ENCODE assay signal across 27 cellular contexts in the genomic region with DNA sequence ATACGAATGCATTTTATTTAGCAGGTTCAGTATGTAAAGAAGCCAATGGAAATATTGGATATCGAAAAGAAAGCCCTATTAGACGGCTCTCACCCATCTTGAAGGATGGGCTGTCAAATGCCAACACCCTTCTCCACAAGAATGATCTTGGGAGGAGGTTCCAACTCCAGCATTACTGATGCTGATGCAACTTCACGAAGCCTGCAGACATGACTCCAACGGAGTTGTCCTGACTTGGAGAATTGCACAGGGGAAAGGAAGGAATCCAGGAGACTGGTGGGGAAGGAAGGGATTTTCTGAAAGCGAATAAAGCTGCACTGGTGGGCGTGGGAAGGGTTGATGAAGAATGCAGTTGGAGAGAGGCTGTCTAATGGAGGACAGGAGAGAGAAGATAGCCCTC. TPM values are rescaled to one million over a fixed set of nuclear protein-coding genes. Genes with fewer than 3 reads are reported as not detected.
"Had no signal": no experiment of that assay in that cellular context is flagged by ENCODE, and none has a peak within 500 bp of the region (broad histone marks: within the 10 kb centered on the region; RNA-seq: fewer than 3 reads in every experiment).

No MANE protein-coding gene starts in this region.

- H3K27ac ChIP-seq: epithelial cell of prostate, gastroesophageal sphincter, heart left ventricle, hepatocyte, left lung, ovary, stomach, thyroid gland had no signal

- H3K9me3 ChIP-seq: gastroesophageal sphincter, heart left ventricle, left lung, ovary, stomach, thyroid gland had no signal

- H2AFZ ChIP-seq: hepatocyte had no signal

- H3K4me3 ChIP-seq: gastroesophageal sphincter, heart left ventricle, hepatocyte, left lung, ovary, smooth muscle cell, stomach, thyroid gland had no signal

- ATAC-seq: effector memory CD8-positive, alpha-beta T cell; esophagus mucosa; gastroesophageal sphincter; heart left ventricle; left cardiac atrium; left lung; naive thymus-derived CD4-positive, alpha-beta T cell; sciatic nerve had no signal

- H3K36me3 ChIP-seq: gastroesophageal sphincter, heart left ventricle, left lung, ovary, stomach, thyroid gland had no signal

- H3K27me3 ChIP-seq: ovary, thyroid gland had no signal

- H3K4me1 Mint-ChIP-seq: nephron had no signal

- H3K4me2 ChIP-seq: hepatocyte, smooth muscle cell had no signal

- H3K4me3 Mint-ChIP-seq: effector memory CD8-positive, alpha-beta T cell; naive thymus-derived CD4-positive, alpha-beta T cell; nephron had no signal

- H3K79me2 ChIP-seq: hepatocyte had no signal

- H3K9me3 Mint-ChIP-seq: effector memory CD8-positive, alpha-beta T cell; naive thymus-derived CD4-positive, alpha-beta T cell; nephron had no signal

- H3K4me1 ChIP-seq: heart left ventricle, left lung, stomach, thyroid gland had no signal

- H3K27ac Mint-ChIP-seq: effector memory CD8-positive, alpha-beta T cell; nephron had no signal

- DNase-seq: cortex of kidney; effector memory CD8-positive, alpha-beta T cell; foreskin fibroblast; heart left ventricle; left cardiac atrium; left lung; mesenchymal stem cell; midbrain; naive thymus-derived CD4-positive, alpha-beta T cell; nucleus accumbens; ovary; posterior cingulate gyrus; stimulated activated CD4-positive, alpha-beta T cell treated with anti-CD3 and anti-CD28 coated beads, Interleukin-12 subunit alpha, Interleukin-12 subunit beta, amount 100 ng/mL, for 4 hours; stimulated activated CD4-positive, alpha-beta T cell treated with anti-CD3 and anti-CD28 coated beads, Interleukin-1b, Interleukin-23, amount 100 ng/mL, for 48 hours; stimulated activated CD4-positive, alpha-beta T cell treated with anti-CD3 and anti-CD28 coated beads, Interleukin-4, amount 100 ng/mL, for 1 hour; stimulated activated CD8-positive, alpha-beta memory T cell treated with anti-CD3 and anti-CD28 coated beads, Interleukin-4, amount 100 ng/mL, for 48 hours; stimulated activated naive CD4-positive, alpha-beta T cell treated with Interleukin-2 at 50 U/mL for 16 hours; stomach; thyroid gland; trophoblast cell had no signal

RNA-seq across cellular contexts. Expression of gene PTPRF, which starts 11.4 kb away (rescaled TPM):
- polyA plus RNA-seq: naive thymus-derived CD4-positive, alpha-beta T cell had no signal
